Comparison of ENCODE assay signal across 25 cellular contexts in the genomic region with DNA sequence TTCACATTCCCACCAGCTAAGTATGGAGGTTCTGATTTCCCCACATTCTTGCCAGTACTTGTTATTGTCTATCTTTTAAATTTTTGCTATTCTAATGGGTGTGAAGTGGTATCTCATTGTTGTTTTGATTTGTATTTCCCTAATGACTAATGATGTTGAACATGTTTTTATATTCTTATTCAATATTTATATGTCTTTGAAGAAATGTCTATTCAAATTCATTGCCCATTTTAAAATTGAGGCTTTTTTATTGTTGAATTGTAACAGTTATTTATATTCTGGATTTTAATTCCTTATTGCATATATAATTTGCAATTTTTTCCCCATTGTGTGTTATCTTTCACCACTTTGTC.
"Had no signal": no experiment of that assay in that cellular context is flagged by ENCODE, and none has a peak within 500 bp of the region (broad histone marks: within the 10 kb centered on the region; RNA-seq: fewer than 3 reads in every experiment).

No MANE protein-coding gene starts in this region.

- DNase-seq: stimulated activated CD4-positive, alpha-beta T cell treated with anti-CD3 and anti-CD28 coated beads, Interleukin-4, amount 100 ng/mL, for 1 hour; stimulated activated CD4-positive, alpha-beta T cell treated with anti-CD3 and anti-CD28 coated beads, Interleukin-4, amount 100 ng/mL, for 24 hours; stimulated activated CD4-positive, alpha-beta T cell treated with anti-CD3 and anti-CD28 coated beads, Interleukin-4, amount 100 ng/mL, for 4 hours; stimulated activated CD8-positive, alpha-beta memory T cell treated with anti-CD3 and anti-CD28 coated beads, Interleukin-4, amount 100 ng/mL, for 48 hours; stimulated activated naive B cell treated with anti-CD40 and anti-IgM and Interleukin-4, amounts not matched to agents 10 μg/mL and 1 μg/mL and 100 μg/mL, for 72 hours; stimulated activated naive CD4-positive, alpha-beta T cell; stimulated activated naive CD4-positive, alpha-beta T cell treated with Interleukin-2 at 50 U/mL for 16 hours; stimulated activated naive CD8-positive, alpha-beta T cell treated with anti-CD3 and anti-CD28 coated beads, Interleukin-15, amount 100 ng/mL, for 72 hours; stimulated activated naive CD8-positive, alpha-beta T cell treated with anti-CD3 and anti-CD28 coated beads, Interleukin-15, Interleukin-2, amounts not matched to agents 100 U/mL and 50 U/mL, for 24 hours; stomach; substantia nigra; testis; thyroid gland; tibial artery; transverse colon; upper lobe of left lung; upper lobe of right lung; uterus had no signal

- H3K27me3 ChIP-seq: stomach, testis, thyroid gland, tibial artery, tibial nerve, transverse colon, upper lobe of left lung, upper lobe of right lung, uterus, vagina had no signal

- FAIRE-seq: urothelium cell line had no signal

- ATAC-seq: stimulated activated effector memory CD8-positive, alpha-beta T cell treated with anti-CD3 and anti-CD28 coated beads, Interleukin-12 subunit alpha, Interleukin-12 subunit beta, amount 100 ng/mL, for 72 hours; stimulated activated memory B cell treated with anti-CD40 and anti-IgM and Interleukin-4, amounts not matched to agents 10 μg/mL and 1 μg/mL and 100 μg/mL, for 72 hours; stimulated activated naive B cell treated with anti-CD40 and anti-IgM and Interleukin-4, amounts not matched to agents 10 μg/mL and 1 μg/mL and 100 μg/mL, for 72 hours; stimulated activated naive CD8-positive, alpha-beta T cell treated with anti-CD3 and anti-CD28 coated beads, Interleukin-15, amount 100 ng/mL, for 72 hours; stimulated activated naive CD8-positive, alpha-beta T cell treated with anti-CD3 and anti-CD28 coated beads, Interleukin-15, Interleukin-2, amounts not matched to agents 100 U/mL and 50 U/mL, for 24 hours; upper lobe of right lung had no signal

- H3K9me3 ChIP-seq: suprapubic skin, testis, thoracic aorta, thyroid gland, transverse colon, upper lobe of right lung, uterus, vagina had no signal

- H3K27ac ChIP-seq: stomach, suprapubic skin, testis, thoracic aorta, thyroid gland, tibial artery, tibial nerve, transverse colon, upper lobe of left lung, upper lobe of right lung, uterus, vagina had no signal

- H3K36me3 ChIP-seq: stomach, suprapubic skin, thoracic aorta, thyroid gland, tibial artery, tibial nerve, transverse colon, upper lobe of left lung, upper lobe of right lung, uterus, vagina had no signal

- H3K4me3 ChIP-seq: stomach, suprapubic skin, testis, thoracic aorta, thyroid gland, tibial artery, tibial nerve, transverse colon, upper lobe of left lung, upper lobe of right lung, uterus, vagina had no signal

- H3K4me1 ChIP-seq: suprapubic skin, testis, thyroid gland, tibial artery, tibial nerve, transverse colon, upper lobe of left lung, upper lobe of right lung, uterus, vagina had no signal
